ENCODE assay signal across 10 cellular contexts in genomic region chr15:90174140-90174891, GRCh38. TPM values are rescaled to one million over a fixed set of nuclear protein-coding genes. Genes with fewer than 3 reads are reported as not detected.
A peak's percentile ranks its signal among the peaks of the same experiment; 100 is the strongest.
DNase-seq lines count a peak whose midpoint lies in the region; ATAC-seq and TF ChIP-seq lines count a peak whose summit lies in the region.
"Had no signal": no experiment of that assay in that cellular context is flagged by ENCODE, and none has a peak within 500 bp of the region (broad histone marks: within the 10 kb centered on the region; RNA-seq: fewer than 3 reads in every experiment).

No MANE protein-coding gene starts in this region.

- no peaks in the 10 kb centered on the region for H3K36me3 ChIP-seq in heart right ventricle

- 49 to 59% methylated on average over 25 of the region's 25 CpGs for WGBS in heart right ventricle, 2 donors

- H3K9me3 ChIP-seq in heart right ventricle, result no peaks in the 10 kb centered on the region

- intact Hi-C loops in heart right ventricle (cut with DNase I) (no loop called here), posterior cingulate gyrus (cut with DNase I) (no loop called here)

- DNase-seq in EH (ENCODE audit: low read depth), result peak; percentile 36
- DNase-seq in amniotic epithelial cell (ENCODE audit: low read depth), result peak; percentile 76
- peak; percentile 88 to 89 for DNase-seq in heart right ventricle
- DNase-seq in posterior cingulate gyrus, result peak; percentile 67 to 99 (median 92)
- no peak for DNase-seq in CD1c-positive myeloid dendritic cell (ENCODE audit: extremely low spot score)
- DNase-seq in iPS-NIHi11 (ENCODE audit: low spot score), result no peak
- DNase-seq: Calu3, NCI-H1105 had no signal

- H3K4me1 ChIP-seq in heart right ventricle, result peaks cover 0 to 29% (median 14%) of the 10 kb centered on the region in 9 donors

- H3K27ac ChIP-seq in heart right ventricle, result peak overlapping the region; percentile 88 to 96 (median 93)

- peak; percentile 68 to 93 (median 90) for ATAC-seq in heart right ventricle
- no peak for ATAC-seq in HG03139 (IDR thresholded peaks at IDR 0.05; ENCODE audit: unreplicated experiment)
- ATAC-seq in HG03565 (IDR thresholded peaks at IDR 0.05; ENCODE audit: unreplicated experiment), result no peak

- no peak for TF ChIP-seq CTCF in heart right ventricle (IDR thresholded peaks at IDR 0.05)

- peak overlapping the region in 2 of 10 donors; percentile 11 to 22 for H3K4me3 ChIP-seq in heart right ventricle

- peaks cover 0 to 2% (median 0%) of the 10 kb centered on the region in 7 donors for H3K27me3 ChIP-seq in heart right ventricle

RNA-seq across cellular contexts. Expression of gene SEMA4B, which starts 26.8 kb away (rescaled TPM):
- 10 to 100 TPM in 9 of 10 donors, 1 to 10 TPM in 1; 9.9 to 76.7 (median 15.1) TPM for total RNA-seq in heart right ventricle
- polyA plus RNA-seq in heart right ventricle, result 10 to 100 TPM; 24.7 to 27.0 TPM

RNA-seq across cellular contexts. Expression of gene CIB1, which starts 59.4 kb away (rescaled TPM):
- 10 to 100 TPM; 70.5 to 95.6 (median 77.7) TPM for total RNA-seq in heart right ventricle
- 100 to 1,000 TPM in 1 of 2 donors, 10 to 100 TPM in 1; 80.2 to 144 TPM for polyA plus RNA-seq in heart right ventricle

RNA-seq across cellular contexts. Expression of gene GDPGP1, which starts 59.7 kb away (rescaled TPM):
- 10 to 100 TPM; 11.4 to 16.3 (median 13.0) TPM for total RNA-seq in heart right ventricle
- 1 to 10 TPM; 3.0 to 4.9 TPM for polyA plus RNA-seq in heart right ventricle

Comparison
In these comparisons a context has a peak if more than half of its experiments do, and no peak if none do; other contexts are left out.
1. DNase-seq: peak in EH (single experiment), amniotic epithelial cell (single experiment), heart right ventricle (2 of 2) and posterior cingulate gyrus (10 of 10); none in CD1c-positive myeloid dendritic cell (single experiment) and iPS-NIHi11 (single experiment).
2. ATAC-seq: peak in heart right ventricle (8 of 8); none in HG03139 (single experiment) and HG03565 (single experiment).